Comparison of ENCODE assay signal across 35 cellular contexts in genomic region chr3:170555329-170555728, GRCh38. TPM values are rescaled to one million over a fixed set of nuclear protein-coding genes. Genes with fewer than 3 reads are reported as not detected.
DNase-seq lines count a peak whose midpoint lies in the region; ATAC-seq, FAIRE-seq and TF ChIP-seq lines count a peak whose summit lies in the region.
"Had no signal": no experiment of that assay in that cellular context is flagged by ENCODE, and none has a peak within 500 bp of the region (broad histone marks: within the 10 kb centered on the region; RNA-seq: fewer than 3 reads in every experiment).

No MANE protein-coding gene starts in this region.

- no peak overlapping the region for H3K4me3 ChIP-seq in bronchial epithelial cell (ENCODE audit: low read depth, low read length)
- H3K4me3 ChIP-seq: adrenal gland, colonic mucosa, HAP-1, heart right ventricle, lower lobe of right lung, psoas muscle, tibial nerve had no signal

- H3K27ac Mint-ChIP-seq in immature natural killer cell: no peak overlapping the region
- H3K27ac Mint-ChIP-seq: activated CD4-positive, alpha-beta memory T cell treated with anti-CD3 and anti-CD28 coated beads, Interleukin-2, amount 10 ng/mL, durations not matched to agents 7 days and 5 days; activated naive CD4-positive, alpha-beta T cell treated with anti-CD3 and anti-CD28 coated beads for 36 hours; CD8-positive, alpha-beta memory T cell; naive thymus-derived CD4-positive, alpha-beta T cell had no signal

- H3K36me3 Mint-ChIP-seq in immature natural killer cell: no peaks in the 10 kb centered on the region
- H3K36me3 Mint-ChIP-seq: CD8-positive, alpha-beta memory T cell; naive thymus-derived CD4-positive, alpha-beta T cell had no signal

- H3K27ac ChIP-seq in foreskin keratinocyte: no peak overlapping the region
- H3K27ac ChIP-seq: adrenal gland, colonic mucosa, heart right ventricle, lower lobe of right lung, psoas muscle, tibial nerve had no signal

- no peaks in the 10 kb centered on the region for H3K36me3 ChIP-seq in bronchial epithelial cell (ENCODE audit: control insufficient read depth, insufficient read depth, low read length)
- H3K36me3 ChIP-seq: adrenal gland, BE2C, colonic mucosa, HAP-1, heart right ventricle, lower lobe of right lung, tibial nerve had no signal

- ATAC-seq in foreskin keratinocyte (peak; percentile 56), GM18511 (IDR thresholded peaks at IDR 0.05; ENCODE audit: unreplicated experiment) (no peak)
- ATAC-seq: activated CD4-positive, CD25-positive, alpha-beta regulatory T cell treated with anti-CD3 and anti-CD28 coated beads, Interleukin-2, amount 50 U/mL, for 24 hours; heart right ventricle; lower lobe of right lung; naive thymus-derived CD4-positive, alpha-beta T cell; psoas muscle; sciatic nerve had no signal

- TF ChIP-seq CTCF in bronchial epithelial cell (IDR thresholded peaks at IDR 0.05; ENCODE audit: insufficient read depth, low read length, severe bottlenecking) (no peak), foreskin keratinocyte (conservative IDR thresholded peaks at IDR 0.05) (no peak)

- DNase-seq in EL (peak; percentile 62), NCI-H226 (peak; percentile 52), bronchial epithelial cell (ENCODE audit: low read depth) (peak; percentile 53), foreskin keratinocyte (peak; percentile 66 to 85), iPS-NIHi7 (ENCODE audit: extremely low spot score) (no peak), immature natural killer cell (no peak), CD1c-positive myeloid dendritic cell (ENCODE audit: extremely low spot score) (no peak)
- DNase-seq: activated CD4-positive, alpha-beta memory T cell treated with anti-CD3 and anti-CD28 coated beads, Interleukin-2, amount 10 ng/mL, durations not matched to agents 7 days and 5 days; activated CD8-positive, alpha-beta memory T cell treated with anti-CD3 and anti-CD28 coated beads, Interleukin-2, amount 50 U/mL, for 48 hours; activated naive CD4-positive, alpha-beta T cell treated with anti-CD3 and anti-CD28 coated beads for 36 hours; adrenal gland; BE2C; CD8-positive, alpha-beta memory T cell; colonic mucosa; DMS 273 treated with DMSO at 0.1 percent for 48 hours; effector CD8-positive, alpha-beta T cell; heart right ventricle; lower lobe of right lung; naive thymus-derived CD4-positive, alpha-beta T cell; NCI-H1048; NCI-H1694; nucleus accumbens; psoas muscle; stimulated activated CD4-positive, alpha-beta T cell treated with anti-CD3 and anti-CD28 coated beads, Interleukin-12 subunit alpha, Interleukin-12 subunit beta, amount 100 ng/mL, for 4 hours; stimulated activated CD4-positive, alpha-beta T cell treated with anti-CD3 and anti-CD28 coated beads, Interleukin-2, amount 100 ng/mL, for 48 hours; T-helper 2 cell had no signal

- H3K27me3 Mint-ChIP-seq in immature natural killer cell (ENCODE audit: low read depth in 3 of 3): peaks cover 2 to 5% (median 2%) of the 10 kb centered on the region in 3 donors

- H3K4me3 Mint-ChIP-seq in immature natural killer cell: no peak overlapping the region
- H3K4me3 Mint-ChIP-seq: activated CD4-positive, alpha-beta memory T cell treated with anti-CD3 and anti-CD28 coated beads, Interleukin-2, amount 10 ng/mL, durations not matched to agents 7 days and 5 days; activated naive CD4-positive, alpha-beta T cell treated with anti-CD3 and anti-CD28 coated beads for 36 hours; CD8-positive, alpha-beta memory T cell; naive thymus-derived CD4-positive, alpha-beta T cell had no signal

- H3K4me1 Mint-ChIP-seq in immature natural killer cell: peaks cover 0 to 2% of the 10 kb centered on the region in 2 donors
- H3K4me1 Mint-ChIP-seq: CD8-positive, alpha-beta memory T cell had no signal

- H3K9me3 Mint-ChIP-seq in immature natural killer cell: peaks cover 0 to 2% (median 0%) of the 10 kb centered on the region in 6 donors
- H3K9me3 Mint-ChIP-seq: activated CD4-positive, alpha-beta memory T cell treated with anti-CD3 and anti-CD28 coated beads, Interleukin-2, amount 10 ng/mL, durations not matched to agents 7 days and 5 days; activated naive CD4-positive, alpha-beta T cell treated with anti-CD3 and anti-CD28 coated beads for 36 hours; CD8-positive, alpha-beta memory T cell had no signal

- H3K27me3 ChIP-seq in bronchial epithelial cell (ENCODE audit: control insufficient read depth, insufficient read depth, low read length): no peaks in the 10 kb centered on the region
- no peaks in the 10 kb centered on the region for H3K27me3 ChIP-seq in foreskin keratinocyte
- H3K27me3 ChIP-seq: adrenal gland, BE2C, colonic mucosa, heart right ventricle, tibial nerve had no signal

- no peak for FAIRE-seq in bronchial epithelial cell (lab: Jason Lieb, UNC)
- FAIRE-seq: frontal cortex, GM12892 had no signal

- no peaks in the 10 kb centered on the region for H3K4me1 ChIP-seq in foreskin keratinocyte
- H3K4me1 ChIP-seq: adrenal gland, colonic mucosa, HAP-1, heart right ventricle, lower lobe of right lung, psoas muscle, tibial nerve had no signal

RNA-seq across cellular contexts. Expression of gene SLC7A14, which starts 30.5 kb away (rescaled TPM):
- under 0.01 TPM in 1 of 2 replicates, not detected in the other for total RNA-seq in bronchial epithelial cell
- 0.04 TPM in 1 of 2 replicates, not detected in the other for total RNA-seq in foreskin keratinocyte
- not detected in 2 replicates for polyA plus RNA-seq in foreskin keratinocyte
- polyA plus RNA-seq in immature natural killer cell: not detected
- total RNA-seq: A673; activated CD4-positive, alpha-beta memory T cell treated with anti-CD3 and anti-CD28 coated beads, Interleukin-2, amount 10 ng/mL, durations not matched to agents 7 days and 5 days; activated naive CD4-positive, alpha-beta T cell treated with anti-CD3 and anti-CD28 coated beads for 36 hours; CD8-positive, alpha-beta memory T cell; heart right ventricle; naive thymus-derived CD4-positive, alpha-beta T cell; NCI-H460 had no signal
- polyA plus RNA-seq: CD8-positive, alpha-beta memory T cell; naive thymus-derived CD4-positive, alpha-beta T cell had no signal

Comparison
In these comparisons a context has a peak if more than half of its experiments do, and no peak if none do; other contexts are left out.
1. DNase-seq: peak in EL (single experiment), NCI-H226 (single experiment), bronchial epithelial cell (single experiment) and foreskin keratinocyte (2 of 2); none in iPS-NIHi7 (single experiment), immature natural killer cell (0 of 3) and CD1c-positive myeloid dendritic cell (single experiment).